In genomic region chr2:95374029-95374428, GRCh38 we compare ENCODE assay signal across 19 cellular contexts. TPM values are rescaled to one million over a fixed set of nuclear protein-coding genes. Genes with fewer than 3 reads are reported as not detected.
DNase-seq lines count a peak whose midpoint lies in the region; ATAC-seq and TF ChIP-seq lines count a peak whose summit lies in the region.
"Had no signal": no experiment of that assay in that cellular context is flagged by ENCODE, and none has a peak within 500 bp of the region (broad histone marks: within the 10 kb centered on the region; RNA-seq: fewer than 3 reads in every experiment).

No MANE protein-coding gene starts in this region.

- H3K27me3 ChIP-seq in HCT116 (ENCODE audit: insufficient read depth, low read length) = no peaks in the 10 kb centered on the region
- no peaks in the 10 kb centered on the region for H3K27me3 ChIP-seq in endodermal cell (ENCODE audit: control insufficient read depth, insufficient read depth, low read length, poor library complexity, severe bottlenecking)
- H3K27me3 ChIP-seq: BE2C, MG63 had no signal

- no peaks in the 10 kb centered on the region for H3K9me2 ChIP-seq in HCT116 (ENCODE audit: insufficient read depth)

- no peak overlapping the region for H3K4me2 ChIP-seq in HCT116 (ENCODE audit: low read length)
- H3K4me2 ChIP-seq: PC-9 had no signal

- CTCF ChIA-PET in HCT116 (lab: Charles Lee) = no interaction called here

- H3K9me3 Mint-ChIP-seq in endodermal cell = no peaks in the 10 kb centered on the region
- H3K9me3 Mint-ChIP-seq: HFFc6 had no signal

- no peak overlapping the region for H3K4me3 Mint-ChIP-seq in endodermal cell
- H3K4me3 Mint-ChIP-seq: CD4-positive, alpha-beta T cell; HFFc6 had no signal

- H3K36me3 Mint-ChIP-seq in endodermal cell (ENCODE audit: low read depth) = no peaks in the 10 kb centered on the region

- H2AFZ ChIP-seq in HCT116 (ENCODE audit: low read depth, low read length, poor library complexity, severe bottlenecking) = no peak overlapping the region
- H2AFZ ChIP-seq: GM23248, PC-9 had no signal

- H3K27ac Mint-ChIP-seq in endodermal cell = no peak overlapping the region
- H3K27ac Mint-ChIP-seq: CD4-positive, alpha-beta T cell; HFFc6 had no signal

- RAD21 ChIA-PET in HCT116 (lab: Charles Lee; ENCODE audit: low non-redundant PET in 1 of 2, low total read pairs in 2 of 2, uncharacterized antibody in 2 of 2, unreplicated experiment in 2 of 2) = no interaction called here

- H3K4me1 Mint-ChIP-seq in endodermal cell = no peaks in the 10 kb centered on the region

- H3K4me1 ChIP-seq in HCT116 (ENCODE audit: control insufficient read depth in 1 of 2, insufficient read depth in 2 of 2, low read length in 2 of 2) (peaks cover 0 to 3% of the 10 kb centered on the region in 2 experiments; a peak in 1 of 4 replicates), endodermal cell (ENCODE audit: control insufficient read depth, insufficient read depth, low read length) (no peaks in the 10 kb centered on the region)
- H3K4me1 ChIP-seq: BE2C had no signal

- H3K27me3 Mint-ChIP-seq in endodermal cell (ENCODE audit: insufficient read depth) = no peaks in the 10 kb centered on the region

- H4K20me1 ChIP-seq in HCT116 (ENCODE audit: insufficient read depth) = no peaks in the 10 kb centered on the region

- H3K4me3 ChIP-seq in HCT116 (replicated peaks in 1 of 2; ENCODE audit: low read depth in 1 of 2, low read length in 2 of 2) (no peak overlapping the region), endodermal cell (ENCODE audit: low read length) (no peak overlapping the region)
- H3K4me3 ChIP-seq: GM23248, MG63, PC-9 had no signal

- DNase-seq in ELF-1 (ENCODE audit: low read depth, low spot score) = peak; percentile 15
- no peak for DNase-seq in HCT116 (ENCODE audit: low read depth, low spot score)
- DNase-seq in endodermal cell = peak; percentile 41
- peak; percentile 36 for DNase-seq in posterior vena cava (ENCODE audit: low spot score)
- DNase-seq in glomerular visceral epithelial cell (ENCODE audit: extremely low spot score) = no peak
- DNase-seq in GM03348 (ENCODE audit: low spot score) = no peak
- DNase-seq: BE2C, Calu3, DMS53, GM23248, HFFc6, MG63, NCI-H1092, NCI-H2081 treated with DMSO at 0.1 percent for 48 hours, NCI-H510A, NCI-H82, PC-9 had no signal

- H3K79me2 ChIP-seq in HCT116 (ENCODE audit: insufficient read depth, low read length) = no peaks in the 10 kb centered on the region

- H3K36me3 ChIP-seq in HCT116 (ENCODE audit: control insufficient read depth in 1 of 2, insufficient read depth in 2 of 2, low read length in 2 of 2) (no peaks in the 10 kb centered on the region), endodermal cell (ENCODE audit: control insufficient read depth, insufficient read depth, low read length) (no peaks in the 10 kb centered on the region)
- H3K36me3 ChIP-seq: BE2C, MG63 had no signal

- no peak for TF ChIP-seq POLR2A in HCT116 (IDR thresholded peaks at IDR 0.05; ENCODE audit: borderline replicate concordance, extremely low read depth, insufficient read depth, insufficient read length)

- intact Hi-C loops in HCT116 (cut with micrococcal nuclease) = no loop called here
- intact Hi-C loops in posterior vena cava (cut with DNase I) = no loop called here

- 93 to 100% methylated on average over 1 to 6 of the region's 6 CpGs for WGBS in endodermal cell (ENCODE audit: insufficient coverage in 1 of 2, insufficient read length in 1 of 2), 2 experiments

- ATAC-seq in HCT116 (no peak), GM19328 (IDR thresholded peaks at IDR 0.05; ENCODE audit: unreplicated experiment) (no peak)

- POLR2A ChIA-PET in HCT116 (lab: Charles Lee) = no interaction called here

- TF ChIP-seq CTCF in HCT116 (IDR thresholded peaks at IDR 0.05 in 2 of 3, conservative IDR thresholded peaks at IDR 0.05 in 1 of 3; ENCODE audit: borderline replicate concordance in 1 of 3, insufficient read depth in 1 of 3, low read depth in 2 of 3, low read length in 2 of 3) (no peak), endodermal cell (conservative IDR thresholded peaks at IDR 0.05) (no peak)

- TF ChIP-seq RAD21 in HCT116 (IDR thresholded peaks at IDR 0.05; ENCODE audit: low read depth) = no peak

- H3K9ac ChIP-seq in HCT116 (ENCODE audit: low read length) = no peak overlapping the region
- H3K9ac ChIP-seq in endodermal cell (ENCODE audit: extremely low read depth, low read length, poor library complexity, severe bottlenecking) = no peak overlapping the region
- H3K9ac ChIP-seq: GM23248 had no signal

- H3K27ac ChIP-seq in HCT116 (ENCODE audit: low read depth, low read length) (no peak overlapping the region), endodermal cell (ENCODE audit: low read depth, low read length) (no peak overlapping the region)
- H3K27ac ChIP-seq: GM23248, PC-9 had no signal

- no peaks in the 10 kb centered on the region for H3K9me3 ChIP-seq in HCT116 (ENCODE audit: control insufficient read depth in 1 of 2, insufficient read depth in 1 of 2, low read depth in 1 of 2, low read length in 2 of 2)
- H3K9me3 ChIP-seq in endodermal cell (ENCODE audit: control insufficient read depth, low read length) = no peaks in the 10 kb centered on the region
- H3K9me3 ChIP-seq: BE2C, MG63 had no signal

- no TSS peak for BruUV-seq in HCT116 (replicated peaks; lab: Mats Ljungman, UMichigan)

TF ChIP-seq in HCT116, 20 proteins besides CTCF, POLR2A, EP300 and RAD21:
- TF ChIP-seq, protein P1, sequence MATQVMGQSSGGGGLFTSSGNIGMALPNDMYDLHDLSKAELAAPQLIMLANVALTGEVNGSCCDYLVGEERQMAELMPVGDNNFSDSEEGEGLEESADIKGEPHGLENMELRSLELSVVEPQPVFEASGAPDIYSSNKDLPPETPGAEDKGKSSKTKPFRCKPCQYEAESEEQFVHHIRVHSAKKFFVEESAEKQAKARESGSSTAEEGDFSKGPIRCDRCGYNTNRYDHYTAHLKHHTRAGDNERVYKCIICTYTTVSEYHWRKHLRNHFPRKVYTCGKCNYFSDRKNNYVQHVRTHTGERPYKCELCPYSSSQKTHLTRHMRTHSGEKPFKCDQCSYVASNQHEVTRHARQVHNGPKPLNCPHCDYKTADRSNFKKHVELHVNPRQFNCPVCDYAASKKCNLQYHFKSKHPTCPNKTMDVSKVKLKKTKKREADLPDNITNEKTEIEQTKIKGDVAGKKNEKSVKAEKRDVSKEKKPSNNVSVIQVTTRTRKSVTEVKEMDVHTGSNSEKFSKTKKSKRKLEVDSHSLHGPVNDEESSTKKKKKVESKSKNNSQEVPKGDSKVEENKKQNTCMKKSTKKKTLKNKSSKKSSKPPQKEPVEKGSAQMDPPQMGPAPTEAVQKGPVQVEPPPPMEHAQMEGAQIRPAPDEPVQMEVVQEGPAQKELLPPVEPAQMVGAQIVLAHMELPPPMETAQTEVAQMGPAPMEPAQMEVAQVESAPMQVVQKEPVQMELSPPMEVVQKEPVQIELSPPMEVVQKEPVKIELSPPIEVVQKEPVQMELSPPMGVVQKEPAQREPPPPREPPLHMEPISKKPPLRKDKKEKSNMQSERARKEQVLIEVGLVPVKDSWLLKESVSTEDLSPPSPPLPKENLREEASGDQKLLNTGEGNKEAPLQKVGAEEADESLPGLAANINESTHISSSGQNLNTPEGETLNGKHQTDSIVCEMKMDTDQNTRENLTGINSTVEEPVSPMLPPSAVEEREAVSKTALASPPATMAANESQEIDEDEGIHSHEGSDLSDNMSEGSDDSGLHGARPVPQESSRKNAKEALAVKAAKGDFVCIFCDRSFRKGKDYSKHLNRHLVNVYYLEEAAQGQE (IDR thresholded peaks at IDR 0.05; ENCODE audit: low read depth) = peak; percentile 24
- TF ChIP-seq SIN3A (IDR thresholded peaks at IDR 0.05; ENCODE audit: low read depth) = no peak

RNA-seq across cellular contexts. Expression of gene FAHD2A, which starts 28.5 kb away (rescaled TPM):
- total RNA-seq in HCT116 (2021; ENCODE audit: unreplicated experiment) (25.4 TPM), endodermal cell (10 to 100 TPM; 45.2 to 49.4 TPM), posterior vena cava (10 to 100 TPM; 14.1 to 18.3 TPM)
- polyA plus RNA-seq in HCT116 (2012) = 31.9 and 32.0 TPM in 2 replicates
- polyA plus RNA-seq in endodermal cell (2013, experiment 1 of 2) = 38.3 TPM
- 31.3 TPM for polyA plus RNA-seq in endodermal cell (2013, experiment 2 of 2)

Comparison
In these comparisons a context has a peak if more than half of its experiments do, and no peak if none do; other contexts are left out.
1. DNase-seq: peak in ELF-1 (single experiment), endodermal cell (single experiment) and posterior vena cava (single experiment); none in HCT116 (single experiment), glomerular visceral epithelial cell (single experiment) and GM03348 (single experiment).